8 cellular contexts compared by ENCODE assay signal in genomic region chr3:58299839-58300516, GRCh38. TPM values are rescaled to one million over a fixed set of nuclear protein-coding genes. Genes with fewer than 3 reads are reported as not detected.
DNase-seq lines count a peak whose midpoint lies in the region; ATAC-seq and TF ChIP-seq lines count a peak whose summit lies in the region.

No MANE protein-coding gene starts in this region.

- intact Hi-C loops in Caco-2 (cut with micrococcal nuclease; ENCODE audit: unreplicated experiment), result loop anchor here (1.0 kb wide), 2 partner anchors 83 to 113 kb away; no protein-coding TSS in a partner anchor

- CTCF ChIA-PET in Caco-2 (lab: Charles Lee), result interaction anchor here (0.6 to 2.4 kb wide), 12 partner anchors 29 to 313 kb away, joined by 3 to 41 read pairs (median 4); partner anchors contain the start of genes ABHD6 and FLNB

- no peaks in the 10 kb centered on the region for H3K27me3 ChIP-seq in Caco-2 (replicated peaks; ENCODE audit: control insufficient read depth, insufficient read depth, low read length)

- POLR2A ChIA-PET in Caco-2 (lab: Charles Lee), result no interaction called here

- peak in 1 of 2 experiments; percentile 17 for DNase-seq in Caco-2
- DNase-seq in LHCN-M2 (ENCODE audit: low read depth), result peak; percentile 48
- DNase-seq in coronary artery (ENCODE audit: low spot score), result no peak
- no peak for DNase-seq in neural crest cell (ENCODE audit: low read depth, low spot score)
- DNase-seq in stimulated activated CD4-positive, alpha-beta T cell treated with anti-CD3 and anti-CD28 coated beads, Interleukin-12 subunit alpha, Interleukin-12 subunit beta, amount 100 ng/mL, for 4 hours, result no peak
- no peak for DNase-seq in NCI-H748 treated with DMSO at 0.1 percent for 48 hours (lab: John Stamatoyannopoulos, UW)

- H3K4me3 ChIP-seq in Caco-2 (ENCODE audit: low read depth, low read length), result no peak overlapping the region
- H3K4me3 ChIP-seq in coronary artery, result no peak overlapping the region

- H3K9me3 ChIP-seq in Caco-2, result peaks cover 3% of the 10 kb centered on the region; the same call in 1 of the 2 replicates

- no peaks in the 10 kb centered on the region for H3K4me1 ChIP-seq in Caco-2

- H3K4me3 Mint-ChIP-seq in Caco-2 (ENCODE audit: unreplicated experiment) (no peak overlapping the region), neural crest cell (no peak overlapping the region)

- H3K9me3 Mint-ChIP-seq in Caco-2 (ENCODE audit: unreplicated experiment), result no peaks in the 10 kb centered on the region
- no peaks in the 10 kb centered on the region for H3K9me3 Mint-ChIP-seq in neural crest cell

- H3K27ac Mint-ChIP-seq in Caco-2 (ENCODE audit: unreplicated experiment) (no peak overlapping the region), neural crest cell (ENCODE audit: unreplicated experiment) (no peak overlapping the region)

- BruUV-seq in Caco-2 (replicated peaks; lab: Mats Ljungman, UMichigan), result no TSS peak

- TF ChIP-seq CTCF in Caco-2 (IDR thresholded peaks at IDR 0.05; ENCODE audit: insufficient read depth in 1 of 2, low read depth in 1 of 2, low read length in 1 of 2, severe bottlenecking in 1 of 2, unreplicated experiment in 1 of 2) (peak; percentile 30 to 69), coronary artery (IDR thresholded peaks at IDR 0.05) (peak; percentile 26), neural crest cell (conservative IDR thresholded peaks at IDR 0.05) (peak; percentile 80)

- no peaks in the 10 kb centered on the region for H3K36me3 Mint-ChIP-seq in Caco-2 (ENCODE audit: insufficient read depth, unreplicated experiment)
- H3K36me3 Mint-ChIP-seq in neural crest cell (ENCODE audit: low read depth), result no peaks in the 10 kb centered on the region

- no peaks in the 10 kb centered on the region for H3K36me3 ChIP-seq in Caco-2 (ENCODE audit: control insufficient read depth, insufficient read depth, low read length)

- H3K27me3 Mint-ChIP-seq in Caco-2 (ENCODE audit: insufficient read depth, unreplicated experiment) (no peaks in the 10 kb centered on the region), neural crest cell (ENCODE audit: low read depth) (peaks cover 50% of the 10 kb centered on the region)

- no peaks in the 10 kb centered on the region for H3K4me1 Mint-ChIP-seq in Caco-2 (ENCODE audit: low read depth, unreplicated experiment)
- H3K4me1 Mint-ChIP-seq in neural crest cell, result peaks cover 13% of the 10 kb centered on the region

- H3K27ac ChIP-seq in coronary artery, result no peak overlapping the region

- ATAC-seq in HG03354 (IDR thresholded peaks at IDR 0.05; ENCODE audit: poor library complexity, severe bottlenecking, unreplicated experiment), result no peak
- ATAC-seq in GM18502 (IDR thresholded peaks at IDR 0.05; ENCODE audit: poor library complexity, unreplicated experiment), result no peak

RNA-seq across cellular contexts. Expression of gene RPP14, which starts 6.1 kb away (rescaled TPM):
- total RNA-seq in Caco-2 (2022) (19.2 and 24.7 TPM in 2 replicates), LHCN-M2 (2014; rRNA removed) (11.4 and 13.2 TPM in 2 replicates), neural crest cell (29.9 and 30.9 TPM in 2 replicates)
- polyA plus RNA-seq in LHCN-M2 (2012), result 8.3 TPM

RNA-seq across cellular contexts. Expression of gene HTD2, which starts 6.3 kb away (rescaled TPM):
- 8.2 and 13.2 TPM in 2 replicates for total RNA-seq in Caco-2 (2022)
- 9.2 and 14.3 TPM in 2 replicates for total RNA-seq in LHCN-M2 (2014; rRNA removed)
- 4.0 TPM for polyA plus RNA-seq in LHCN-M2 (2012)
- 10.9 and 11.3 TPM in 2 replicates for total RNA-seq in neural crest cell

RNA-seq across cellular contexts. Expression of gene PXK, which starts 32.7 kb away (rescaled TPM):
- 8.8 and 9.1 TPM in 2 replicates for total RNA-seq in Caco-2 (2022)
- 45.9 and 50.3 TPM in 2 replicates for total RNA-seq in LHCN-M2 (2014; rRNA removed)
- polyA plus RNA-seq in LHCN-M2 (2012), result 15.2 TPM
- 5.4 and 6.1 TPM in 2 replicates for total RNA-seq in neural crest cell

Comparison
In these comparisons a context has a peak if more than half of its experiments do, and no peak if none do; other contexts are left out.
1. CTCF ChIP-seq: peak in every context shown above with its lines; median percentile 80 in neural crest cell; 50 in Caco-2; 26 in coronary artery.